ENCODE assay signal across 16 cellular contexts in the genomic region with DNA sequence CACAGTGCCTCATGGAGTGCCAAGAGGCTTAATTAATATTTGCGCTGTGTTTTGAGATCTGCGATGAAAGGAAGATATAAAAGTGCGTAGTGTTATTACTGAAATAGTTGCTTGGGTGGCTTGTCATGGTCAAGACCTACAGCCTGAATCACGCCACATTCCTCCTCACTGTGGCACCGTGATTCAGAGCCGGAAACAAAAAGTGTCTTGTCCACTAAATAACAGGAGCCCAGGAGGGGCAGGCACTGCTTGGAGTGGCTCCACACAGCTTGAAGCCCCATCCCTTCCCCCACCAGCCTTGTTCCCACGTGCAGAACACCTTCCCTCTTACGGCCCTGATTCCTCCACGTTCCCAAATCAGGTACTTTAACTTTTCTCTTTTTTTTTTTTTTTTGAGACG. TPM values are rescaled to one million over a fixed set of nuclear protein-coding genes. Genes with fewer than 3 reads are reported as not detected.
DNase-seq lines count a peak whose midpoint lies in the region; ATAC-seq, FAIRE-seq and TF ChIP-seq lines count a peak whose summit lies in the region.
"Had no signal": no experiment of that assay in that cellular context is flagged by ENCODE, and none has a peak within 500 bp of the region (broad histone marks: within the 10 kb centered on the region; RNA-seq: fewer than 3 reads in every experiment).

No MANE protein-coding gene starts in this region.

- no peak overlapping the region for H3K14ac ChIP-seq in IMR-90 (replicated peaks; ENCODE audit: low read depth, low read length)
- no peak overlapping the region for H3K14ac ChIP-seq in neuronal stem cell (ENCODE audit: low read length)

- TF ChIP-seq CTCF in IMR-90 (conservative IDR thresholded peaks at IDR 0.05; ENCODE audit: low read depth, low read length) (no peak), bronchial epithelial cell (IDR thresholded peaks at IDR 0.05; ENCODE audit: insufficient read depth, low read length, severe bottlenecking) (no peak), endothelial cell (IDR thresholded peaks at IDR 0.05; ENCODE audit: unreplicated experiment) (no peak), GM13977 (IDR thresholded peaks at IDR 0.05; ENCODE audit: extremely low read depth, insufficient read depth, missing control alignments) (no peak)

- no peak for ATAC-seq in IMR-90 (ENCODE audit: low read depth)
- ATAC-seq: HCT116, SK-N-SH treated with all-trans-retinoic acid at 6 μM for 48 hours had no signal

- WGBS in IMR-90 (ENCODE audit: extremely low coverage in 2 of 2, insufficient read length in 1 of 2), 2 experiments: 81 to 100% methylated on average over 3 of the region's 10 CpGs
- WGBS in neuronal stem cell (ENCODE audit: extremely low coverage in 2 of 2, insufficient read length in 2 of 2, insufficient replicate concordance in 1 of 2), 2 donors: no CpG with 5 or more reads among the region's 10 CpGs

- no peak overlapping the region for H3K56ac ChIP-seq in IMR-90 (ENCODE audit: extremely low read depth, insufficient read depth, low read length)

- DNase-seq in COLO829 (ENCODE audit: low spot score): peak; percentile 66
- no peak for DNase-seq in IMR-90
- peak; percentile 27 for DNase-seq in bronchial epithelial cell (ENCODE audit: low read depth)
- no peak for DNase-seq in neuronal stem cell (ENCODE audit: low spot score)
- DNase-seq in posterior vena cava (ENCODE audit: low spot score): no peak
- no peak for DNase-seq in endothelial cell (ENCODE audit: low spot score)
- no peak for DNase-seq in GM13977 (ENCODE audit: low spot score)
- DNase-seq: CD4-positive, alpha-beta memory T cell; NCI-H146; NCI-H2081; NCI-H510A; NCI-H774 had no signal

- H2BK120ac ChIP-seq in IMR-90 (ENCODE audit: low read depth, low read length): no peak overlapping the region
- H2BK120ac ChIP-seq in neuronal stem cell (ENCODE audit: low read depth, low read length): no peak overlapping the region

- CTCF ChIA-PET in IMR-90 (lab: Yijun Ruan, JAX): interaction anchor here (1.9 kb wide), 1 partner anchor 27 kb away, joined by 4 read pairs; no protein-coding TSS in a partner anchor

- H3K18ac ChIP-seq in IMR-90 (ENCODE audit: low read depth, low read length): no peak overlapping the region
- H3K18ac ChIP-seq in neuronal stem cell (ENCODE audit: low read length): peak overlapping the region; percentile 7

- no peak overlapping the region for H3K4me2 ChIP-seq in IMR-90 (ENCODE audit: low read depth, low read length)
- no peak overlapping the region for H3K4me2 ChIP-seq in neuronal stem cell (ENCODE audit: insufficient read depth, low read length, poor library complexity, severe bottlenecking)
- H3K4me2 ChIP-seq: PC-9 had no signal

- H4K8ac ChIP-seq in IMR-90 (ENCODE audit: low read depth in 2 of 2, low read length in 2 of 2) (no peak overlapping the region), neuronal stem cell (ENCODE audit: low read depth, low read length) (no peak overlapping the region)

- H3K4me1 ChIP-seq in IMR-90 (ENCODE audit: control insufficient read depth, insufficient read depth, low read length) (peaks cover 17% of the 10 kb centered on the region), neuronal stem cell (ENCODE audit: control insufficient read depth in 2 of 2, insufficient read depth in 1 of 2, low read depth in 1 of 2, low read length in 2 of 2) (peaks cover 6 to 23% of the 10 kb centered on the region in 2 donors)

- H4K5ac ChIP-seq in IMR-90 (ENCODE audit: low read depth, low read length): no peak overlapping the region

- H3K4me3 ChIP-seq in IMR-90 (ENCODE audit: insufficient read depth, low read depth, low read length) (no peak overlapping the region), bronchial epithelial cell (ENCODE audit: low read depth, low read length) (no peak overlapping the region), neuronal stem cell (ENCODE audit: low read length in 2 of 2) (no peak overlapping the region)
- H3K4me3 ChIP-seq: PC-9 had no signal

- no peaks in the 10 kb centered on the region for H4K20me1 ChIP-seq in IMR-90 (ENCODE audit: insufficient read depth, low read length)

- POLR2A ChIA-PET in IMR-90 (lab: Charles Lee; ENCODE audit: unreplicated experiment): no interaction called here

- peak overlapping the region; percentile 30 for H2AK5ac ChIP-seq in IMR-90 (ENCODE audit: low read depth, low read length)
- peak overlapping the region; percentile 17 for H2AK5ac ChIP-seq in neuronal stem cell (ENCODE audit: low read depth, low read length)

- FAIRE-seq in bronchial epithelial cell (lab: Jason Lieb, UNC): no peak

- H4K91ac ChIP-seq in IMR-90 (ENCODE audit: insufficient read depth, low read depth, low read length) (no peak overlapping the region), neuronal stem cell (ENCODE audit: low read depth, low read length, poor library complexity) (no peak overlapping the region)

- no peak overlapping the region for H2BK12ac ChIP-seq in neuronal stem cell (ENCODE audit: low read length)

- H3K79me1 ChIP-seq in IMR-90 (ENCODE audit: low read depth in 1 of 2, low read length in 2 of 2) (no peaks in the 10 kb centered on the region), neuronal stem cell (ENCODE audit: low read depth, low read length) (no peaks in the 10 kb centered on the region)

- peaks cover 6% of the 10 kb centered on the region; the same call in 1 of the 2 replicates for H3K9me1 ChIP-seq in IMR-90 (ENCODE audit: insufficient read depth, low read length)

- H3K27ac ChIP-seq in IMR-90 (ENCODE audit: insufficient read depth, low read length) (no peak overlapping the region), neuronal stem cell (replicated peaks; ENCODE audit: low read length) (no peak overlapping the region)
- H3K27ac ChIP-seq: HL-60, PC-9 had no signal

- H2BK15ac ChIP-seq in IMR-90 (ENCODE audit: low read depth, low read length): no peak overlapping the region
- peak overlapping the region; percentile 42 for H2BK15ac ChIP-seq in neuronal stem cell (ENCODE audit: low read length)

- intact Hi-C loops in IMR-90 (cut with micrococcal nuclease): no loop called here
- intact Hi-C loops in posterior vena cava (cut with DNase I): no loop called here

- H2BK20ac ChIP-seq in IMR-90 (ENCODE audit: low read depth, low read length): no peak overlapping the region

- TF ChIP-seq POLR2A in IMR-90 (IDR thresholded peaks at IDR 0.05; ENCODE audit: low read depth, low read length): no peak

- no peak overlapping the region for H2AFZ ChIP-seq in IMR-90 (replicated peaks; ENCODE audit: low read length, poor library complexity)
- H2AFZ ChIP-seq in neuronal stem cell (ENCODE audit: low read length): no peak overlapping the region
- H2AFZ ChIP-seq: PC-9 had no signal

- peak overlapping the region; percentile 23 for H2AK9ac ChIP-seq in IMR-90 (replicated peaks; ENCODE audit: low read depth, low read length, poor library complexity)

- no peak for TF ChIP-seq RAD21 in IMR-90 (IDR thresholded peaks at IDR 0.05; ENCODE audit: low read length)

- H3K9ac ChIP-seq in IMR-90 (ENCODE audit: low read depth, low read length): no peak overlapping the region
- H3K9ac ChIP-seq in neuronal stem cell (ENCODE audit: low read depth, low read length, poor library complexity): no peak overlapping the region

- dilution Hi-C loops in IMR-90 (cut with HindIII; ENCODE audit: low sequenced_read_pairs, unreplicated experiment): no loop called here

- no peaks in the 10 kb centered on the region for H3K36me3 ChIP-seq in IMR-90 (ENCODE audit: control insufficient read depth, insufficient read depth, low read length)
- H3K36me3 ChIP-seq in bronchial epithelial cell (ENCODE audit: control insufficient read depth, insufficient read depth, low read length): no peaks in the 10 kb centered on the region
- no peaks in the 10 kb centered on the region for H3K36me3 ChIP-seq in neuronal stem cell (replicated peaks in 1 of 2; ENCODE audit: control insufficient read depth in 2 of 2, insufficient read depth in 2 of 2, low read length in 2 of 2)

- H3K4ac ChIP-seq in IMR-90 (ENCODE audit: low read depth, low read length): no peak overlapping the region
- no peak overlapping the region for H3K4ac ChIP-seq in neuronal stem cell (ENCODE audit: low read length)

- peaks cover 7% of the 10 kb centered on the region for H3K36me3 Mint-ChIP-seq in endothelial cell (ENCODE audit: low read depth, unreplicated experiment)
- H3K36me3 Mint-ChIP-seq: CD4-positive, alpha-beta memory T cell had no signal

- no TSS peak for BruUV-seq in IMR-90 (replicated peaks; lab: Mats Ljungman, UMichigan)

- H2BK5ac ChIP-seq in IMR-90 (ENCODE audit: low read depth, low read length, poor library complexity, severe bottlenecking): no peak overlapping the region
- no peak overlapping the region for H2BK5ac ChIP-seq in neuronal stem cell (ENCODE audit: low read length)

- peaks cover 8% of the 10 kb centered on the region for H3K4me1 Mint-ChIP-seq in endothelial cell (ENCODE audit: unreplicated experiment)
- H3K4me1 Mint-ChIP-seq: CD4-positive, alpha-beta memory T cell had no signal

- no peak overlapping the region for H3K27ac Mint-ChIP-seq in endothelial cell (ENCODE audit: unreplicated experiment)
- H3K27ac Mint-ChIP-seq: CD4-positive, alpha-beta memory T cell had no signal

- in situ Hi-C loops in IMR-90 (cut with MboI; ENCODE audit: low sequenced_read_pairs) (no loop called here), GM13977 (cut with MboI; ENCODE audit: low pct_unique_long_range_greater_than_20kb, low sequenced_read_pairs, unreplicated experiment) (no loop called here)

- H3K4me3 Mint-ChIP-seq in endothelial cell (ENCODE audit: unreplicated experiment): no peak overlapping the region
- H3K4me3 Mint-ChIP-seq: CD4-positive, alpha-beta memory T cell had no signal

- peaks cover 12% of the 10 kb centered on the region for H3K27me3 Mint-ChIP-seq in endothelial cell (ENCODE audit: unreplicated experiment)

- H3K23ac ChIP-seq in IMR-90 (ENCODE audit: low read depth, low read length) (no peak overlapping the region), neuronal stem cell (ENCODE audit: low read depth, low read length, poor library complexity) (no peak overlapping the region)

- H3K27me3 ChIP-seq in IMR-90 (ENCODE audit: control insufficient read depth, insufficient read depth, low read length): peaks cover 5% of the 10 kb centered on the region; the same call in 1 of the 2 replicates
- peaks cover 14% of the 10 kb centered on the region for H3K27me3 ChIP-seq in bronchial epithelial cell (ENCODE audit: control insufficient read depth, insufficient read depth, low read length)
- peaks cover 0 to 57% (median 3%) of the 10 kb centered on the region in 3 experiments for H3K27me3 ChIP-seq in neuronal stem cell (ENCODE audit: control insufficient read depth in 3 of 3, insufficient read depth in 3 of 3, low read depth in 1 of 3, low read length in 3 of 3)

- no peaks in the 10 kb centered on the region for H3K9me3 Mint-ChIP-seq in endothelial cell (ENCODE audit: unreplicated experiment)
- H3K9me3 Mint-ChIP-seq: CD4-positive, alpha-beta memory T cell had no signal

- H3K9me3 ChIP-seq in IMR-90 (ENCODE audit: control insufficient read depth, insufficient read depth, low read length) (no peaks in the 10 kb centered on the region), neuronal stem cell (replicated peaks in 1 of 2; ENCODE audit: control insufficient read depth in 2 of 2, insufficient read depth in 1 of 2, low read depth in 1 of 2, low read length in 2 of 2) (no peaks in the 10 kb centered on the region)

RNA-seq across cellular contexts. Expression of a gene that starts 1.2 kb away (rescaled TPM):
- total RNA-seq in IMR-90 (2012; rRNA removed) (2.5 and 3.3 TPM in 2 replicates), bronchial epithelial cell (not detected in 2 replicates), posterior vena cava (1 to 10 TPM; 2.3 to 3.0 TPM), endothelial cell (ENCODE audit: unreplicated experiment) (not detected)
- polyA plus RNA-seq in IMR-90 (2012; rRNA removed): 9.0 and 9.7 TPM in 2 replicates
- 3.9 and 6.9 TPM in 2 replicates for polyA plus RNA-seq in IMR-90 (2012; cell fraction: cytosol; rRNA removed)
- 4.2 TPM in 2 replicates for polyA plus RNA-seq in IMR-90 (2012; cell fraction: nucleus; rRNA removed; ENCODE audit: low replicate concordance)
- polyA plus RNA-seq in neuronal stem cell (2013, experiment 1 of 2): 0.01 TPM
- polyA plus RNA-seq in neuronal stem cell (2013, experiment 2 of 2): 0.01 TPM
- total RNA-seq: CD4-positive, alpha-beta memory T cell; PC-9 had no signal
- polyA plus RNA-seq: CD4-positive, alpha-beta memory T cell had no signal

RNA-seq across cellular contexts. Expression of a gene that starts 19.6 kb away (rescaled TPM):
- total RNA-seq in IMR-90 (2012; rRNA removed) (not detected in 2 replicates), bronchial epithelial cell (not detected in 2 replicates), posterior vena cava (under 1 TPM in 1 of 2 donors, not detected in 1; 0.14 TPM), endothelial cell (ENCODE audit: unreplicated experiment) (not detected)
- 0.07 TPM in 2 replicates for polyA plus RNA-seq in IMR-90 (2012; rRNA removed)
- 0.10 TPM in 1 of 2 replicates, not detected in the other for polyA plus RNA-seq in IMR-90 (2012; cell fraction: cytosol; rRNA removed)
- 0.11 and 0.21 TPM in 2 replicates for polyA plus RNA-seq in IMR-90 (2012; cell fraction: nucleus; rRNA removed; ENCODE audit: low replicate concordance)
- not detected for polyA plus RNA-seq in neuronal stem cell (2013, experiment 1 of 2)
- polyA plus RNA-seq in neuronal stem cell (2013, experiment 2 of 2): not detected
- total RNA-seq: CD4-positive, alpha-beta memory T cell; PC-9 had no signal
- polyA plus RNA-seq: CD4-positive, alpha-beta memory T cell had no signal

RNA-seq across cellular contexts. Expression of a gene that starts 28.3 kb away (rescaled TPM):
- total RNA-seq in IMR-90 (2012; rRNA removed) (under 0.01 TPM in 2 replicates), bronchial epithelial cell (under 0.01 TPM in 2 replicates), posterior vena cava (under 1 TPM; 0.05 to 0.09 TPM), endothelial cell (ENCODE audit: unreplicated experiment) (0.23 TPM)
- 0.12 and 0.16 TPM in 2 replicates for polyA plus RNA-seq in IMR-90 (2012; rRNA removed)
- 0.01 and 0.09 TPM in 2 replicates for polyA plus RNA-seq in IMR-90 (2012; cell fraction: cytosol; rRNA removed)
- polyA plus RNA-seq in IMR-90 (2012; cell fraction: nucleus; rRNA removed; ENCODE audit: low replicate concordance): 0.34 and 0.40 TPM in 2 replicates
- polyA plus RNA-seq in neuronal stem cell (2013, experiment 1 of 2): 0.03 TPM
- 0.01 TPM for polyA plus RNA-seq in neuronal stem cell (2013, experiment 2 of 2)
- total RNA-seq: PC-9 had no signal

Comparison
In these comparisons a context has a peak if more than half of its experiments do, and no peak if none do; other contexts are left out.
1. DNase-seq: peak in COLO829 (single experiment) and bronchial epithelial cell (single experiment); none in IMR-90 (single experiment), neuronal stem cell (single experiment), posterior vena cava (single experiment), endothelial cell (single experiment) and GM13977 (single experiment).